ENCODE assay signal across 18 cellular contexts in the genomic region with DNA sequence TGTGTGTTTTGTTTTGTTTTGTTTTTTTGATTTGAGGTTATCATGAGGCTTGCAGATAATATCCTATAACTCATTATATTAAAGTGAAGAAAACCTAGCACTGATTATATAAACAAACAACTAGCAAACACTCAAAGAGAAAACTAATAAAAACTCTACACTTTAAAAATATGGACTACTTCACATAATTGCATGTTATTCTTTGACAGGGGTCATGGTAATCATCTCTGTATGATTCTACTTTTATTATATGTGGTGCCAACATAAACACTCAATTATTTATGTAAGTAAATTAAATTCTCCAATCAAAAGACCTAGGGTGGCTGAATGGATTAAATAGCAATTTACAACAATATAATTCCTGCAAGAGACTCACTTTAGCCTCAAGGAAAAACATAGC. TPM values are rescaled to one million over a fixed set of nuclear protein-coding genes. Genes with fewer than 3 reads are reported as not detected.
A peak's percentile ranks its signal among the peaks of the same experiment; 100 is the strongest.
DNase-seq lines count a peak whose midpoint lies in the region; ATAC-seq, FAIRE-seq and TF ChIP-seq lines count a peak whose summit lies in the region.
"Had no signal": no experiment of that assay in that cellular context is flagged by ENCODE, and none has a peak within 500 bp of the region (broad histone marks: within the 10 kb centered on the region; RNA-seq: fewer than 3 reads in every experiment).

No MANE protein-coding gene starts in this region.

- peak; percentile 56 for FAIRE-seq in G401.6 (lab: Jason Lieb, UNC)
- FAIRE-seq: A204.1, D721Med had no signal

- no peaks in the 10 kb centered on the region for H3K36me3 ChIP-seq in HEK293 (ENCODE audit: control insufficient read depth in 2 of 2, insufficient read depth in 1 of 2, low read length in 2 of 2)
- H3K36me3 ChIP-seq in left lung: no peaks in the 10 kb centered on the region
- no peaks in the 10 kb centered on the region for H3K36me3 ChIP-seq in testis (ENCODE audit: low read depth, missing control alignments)
- H3K36me3 ChIP-seq: BE2C had no signal

- H3K27ac ChIP-seq in HEK293 (ENCODE audit: extremely low read depth, low read depth, low read length) (no peak overlapping the region), left lung (no peak overlapping the region), testis (no peak overlapping the region)

- no peaks in the 10 kb centered on the region for H3K9me3 ChIP-seq in HEK293 (ENCODE audit: control insufficient read depth, insufficient read depth, low read depth, low read length)
- H3K9me3 ChIP-seq in left lung: no peaks in the 10 kb centered on the region
- H3K9me3 ChIP-seq in testis: no peaks in the 10 kb centered on the region
- H3K9me3 ChIP-seq: BE2C had no signal

- CTCF ChIA-PET in HEK293 (lab: Yijun Ruan, JAX): no interaction called here

- no peak for TF ChIP-seq POLR2A in testis (IDR thresholded peaks at IDR 0.05)

- H3K4me1 ChIP-seq in HEK293 (ENCODE audit: control insufficient read depth, insufficient read depth, low read length): peaks cover 4% of the 10 kb centered on the region; the same call in 1 of the 2 replicates
- no peaks in the 10 kb centered on the region for H3K4me1 ChIP-seq in left lung
- H3K4me1 ChIP-seq in testis: no peaks in the 10 kb centered on the region
- H3K4me1 ChIP-seq: BE2C, Caco-2 had no signal

- intact Hi-C loops in left lung (cut with DNase I): no loop called here
- intact Hi-C loops in testis (cut with DNase I; ENCODE audit: low total_unique reads): no loop called here

- POLR2A ChIA-PET in HEK293 (lab: Yijun Ruan, JAX): no interaction called here

- TF ChIP-seq CTCF in HEK293 (tag by site-specific recombination; IDR thresholded peaks at IDR 0.05) (no peak), left lung (IDR thresholded peaks at IDR 0.05) (no peak), testis (IDR thresholded peaks at IDR 0.05) (no peak)

- DNase-seq in NCI-H69 (lab: John Stamatoyannopoulos, UW) (peak; percentile 27), putamen (ENCODE audit: low spot score) (no peak), left lung (no peak), testis (no peak)
- DNase-seq: ACHN; BE2C; C1 segment of cervical spinal cord; Caco-2; CD4-positive, CD25-positive, alpha-beta regulatory T cell; CD8-positive, alpha-beta memory T cell; DMS79; GF-D8; GOT3; H9 had no signal

- H3K4me3 ChIP-seq in HEK293 (ENCODE audit: low read depth, low read length) (no peak overlapping the region), left lung (no peak overlapping the region), testis (no peak overlapping the region)

- no peak for ATAC-seq in left lung

- no peaks in the 10 kb centered on the region for H3K27me3 ChIP-seq in left lung
- H3K27me3 ChIP-seq in testis: no peaks in the 10 kb centered on the region
- H3K27me3 ChIP-seq: BE2C had no signal

TF ChIP-seq in HEK293, 187 proteins besides CTCF, POLR2A, EP300 and RAD21 (continues in another document):
- TF ChIP-seq ZNF664 (tag by site-specific recombination; IDR thresholded peaks at IDR 0.05) (no peak), OSR2 (tag by site-specific recombination; IDR thresholded peaks at IDR 0.05) (peak; percentile 45), ZNF768 (tag by site-specific recombination; IDR thresholded peaks at IDR 0.05) (no peak), ZNF600 (tag by site-specific recombination; IDR thresholded peaks at IDR 0.05) (no peak), YY2 (tag by site-specific recombination; IDR thresholded peaks at IDR 0.05) (no peak), ZNF585B (tag by site-specific recombination; IDR thresholded peaks at IDR 0.05) (no peak), ZXDB (tag by site-specific recombination; IDR thresholded peaks at IDR 0.05) (no peak), KLF1 (tag by site-specific recombination; IDR thresholded peaks at IDR 0.05) (no peak), ZNF837 (tag by site-specific recombination; IDR thresholded peaks at IDR 0.05) (no peak), ZNF157 (tag by site-specific recombination; IDR thresholded peaks at IDR 0.05) (no peak), SP7 (tag by site-specific recombination; IDR thresholded peaks at IDR 0.05) (peak; percentile 23; the same call in 1 of the 2 replicates), ZNF626 (tag by site-specific recombination; IDR thresholded peaks at IDR 0.05) (no peak), ZNF501 (tag by site-specific recombination; IDR thresholded peaks at IDR 0.05) (no peak), MYNN (tag by site-specific recombination; IDR thresholded peaks at IDR 0.05; ENCODE audit: borderline replicate concordance) (no peak)
- TF ChIP-seq, protein P1, sequence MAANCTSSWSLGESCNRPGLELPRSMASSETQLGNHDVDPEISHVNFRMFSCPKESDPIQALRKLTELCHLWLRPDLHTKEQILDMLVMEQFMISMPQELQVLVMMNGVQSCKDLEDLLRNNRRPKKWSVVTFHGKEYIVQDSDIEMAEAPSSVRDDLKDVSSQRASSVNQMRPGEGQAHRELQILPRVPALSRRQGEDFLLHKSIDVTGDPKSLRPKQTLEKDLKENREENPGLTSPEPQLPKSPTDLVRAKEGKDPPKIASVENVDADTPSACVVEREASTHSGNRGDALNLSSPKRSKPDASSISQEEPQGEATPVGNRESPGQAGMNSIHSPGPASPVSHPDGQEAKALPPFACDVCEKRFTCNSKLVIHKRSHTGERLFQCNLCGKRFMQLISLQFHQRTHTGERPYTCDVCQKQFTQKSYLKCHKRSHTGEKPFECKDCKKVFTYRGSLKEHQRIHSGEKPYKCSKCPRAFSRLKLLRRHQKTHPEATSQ (tag by site-specific recombination; IDR thresholded peaks at IDR 0.05): no peak
- TF ChIP-seq, protein P2, sequence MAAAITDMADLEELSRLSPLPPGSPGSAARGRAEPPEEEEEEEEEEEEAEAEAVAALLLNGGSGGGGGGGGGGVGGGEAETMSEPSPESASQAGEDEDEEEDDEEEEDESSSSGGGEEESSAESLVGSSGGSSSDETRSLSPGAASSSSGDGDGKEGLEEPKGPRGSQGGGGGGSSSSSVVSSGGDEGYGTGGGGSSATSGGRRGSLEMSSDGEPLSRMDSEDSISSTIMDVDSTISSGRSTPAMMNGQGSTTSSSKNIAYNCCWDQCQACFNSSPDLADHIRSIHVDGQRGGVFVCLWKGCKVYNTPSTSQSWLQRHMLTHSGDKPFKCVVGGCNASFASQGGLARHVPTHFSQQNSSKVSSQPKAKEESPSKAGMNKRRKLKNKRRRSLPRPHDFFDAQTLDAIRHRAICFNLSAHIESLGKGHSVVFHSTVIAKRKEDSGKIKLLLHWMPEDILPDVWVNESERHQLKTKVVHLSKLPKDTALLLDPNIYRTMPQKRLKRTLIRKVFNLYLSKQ (tag by site-specific recombination; IDR thresholded peaks at IDR 0.05; ENCODE audit: borderline replicate concordance): no peak
- TF ChIP-seq, protein P3, sequence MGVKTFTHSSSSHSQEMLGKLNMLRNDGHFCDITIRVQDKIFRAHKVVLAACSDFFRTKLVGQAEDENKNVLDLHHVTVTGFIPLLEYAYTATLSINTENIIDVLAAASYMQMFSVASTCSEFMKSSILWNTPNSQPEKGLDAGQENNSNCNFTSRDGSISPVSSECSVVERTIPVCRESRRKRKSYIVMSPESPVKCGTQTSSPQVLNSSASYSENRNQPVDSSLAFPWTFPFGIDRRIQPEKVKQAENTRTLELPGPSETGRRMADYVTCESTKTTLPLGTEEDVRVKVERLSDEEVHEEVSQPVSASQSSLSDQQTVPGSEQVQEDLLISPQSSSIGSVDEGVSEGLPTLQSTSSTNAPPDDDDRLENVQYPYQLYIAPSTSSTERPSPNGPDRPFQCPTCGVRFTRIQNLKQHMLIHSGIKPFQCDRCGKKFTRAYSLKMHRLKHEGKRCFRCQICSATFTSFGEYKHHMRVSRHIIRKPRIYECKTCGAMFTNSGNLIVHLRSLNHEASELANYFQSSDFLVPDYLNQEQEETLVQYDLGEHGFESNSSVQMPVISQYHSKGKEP (tag by site-specific recombination; IDR thresholded peaks at IDR 0.05): no peak
- TF ChIP-seq, protein P4, sequence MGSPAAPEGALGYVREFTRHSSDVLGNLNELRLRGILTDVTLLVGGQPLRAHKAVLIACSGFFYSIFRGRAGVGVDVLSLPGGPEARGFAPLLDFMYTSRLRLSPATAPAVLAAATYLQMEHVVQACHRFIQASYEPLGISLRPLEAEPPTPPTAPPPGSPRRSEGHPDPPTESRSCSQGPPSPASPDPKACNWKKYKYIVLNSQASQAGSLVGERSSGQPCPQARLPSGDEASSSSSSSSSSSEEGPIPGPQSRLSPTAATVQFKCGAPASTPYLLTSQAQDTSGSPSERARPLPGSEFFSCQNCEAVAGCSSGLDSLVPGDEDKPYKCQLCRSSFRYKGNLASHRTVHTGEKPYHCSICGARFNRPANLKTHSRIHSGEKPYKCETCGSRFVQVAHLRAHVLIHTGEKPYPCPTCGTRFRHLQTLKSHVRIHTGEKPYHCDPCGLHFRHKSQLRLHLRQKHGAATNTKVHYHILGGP (tag by site-specific recombination; IDR thresholded peaks at IDR 0.05): peak; percentile 75
- TF ChIP-seq, protein P5, sequence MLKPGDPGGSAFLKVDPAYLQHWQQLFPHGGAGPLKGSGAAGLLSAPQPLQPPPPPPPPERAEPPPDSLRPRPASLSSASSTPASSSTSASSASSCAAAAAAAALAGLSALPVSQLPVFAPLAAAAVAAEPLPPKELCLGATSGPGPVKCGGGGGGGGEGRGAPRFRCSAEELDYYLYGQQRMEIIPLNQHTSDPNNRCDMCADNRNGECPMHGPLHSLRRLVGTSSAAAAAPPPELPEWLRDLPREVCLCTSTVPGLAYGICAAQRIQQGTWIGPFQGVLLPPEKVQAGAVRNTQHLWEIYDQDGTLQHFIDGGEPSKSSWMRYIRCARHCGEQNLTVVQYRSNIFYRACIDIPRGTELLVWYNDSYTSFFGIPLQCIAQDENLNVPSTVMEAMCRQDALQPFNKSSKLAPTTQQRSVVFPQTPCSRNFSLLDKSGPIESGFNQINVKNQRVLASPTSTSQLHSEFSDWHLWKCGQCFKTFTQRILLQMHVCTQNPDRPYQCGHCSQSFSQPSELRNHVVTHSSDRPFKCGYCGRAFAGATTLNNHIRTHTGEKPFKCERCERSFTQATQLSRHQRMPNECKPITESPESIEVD (tag by site-specific recombination; IDR thresholded peaks at IDR 0.05): peak; percentile 73

RNA-seq across cellular contexts. Expression of a gene that starts 44.6 kb away (rescaled TPM):
- total RNA-seq in left lung (10 to 100 TPM; 29.1 to 50.7 TPM), testis (10 to 100 TPM in 1 of 2 donors, 1 to 10 TPM in 1; 7.2 to 10.1 TPM)
- polyA plus RNA-seq in testis (ENCODE audit: insufficient read depth, low read depth, low replicate concordance): 11.0 TPM
- total RNA-seq: CD4-positive, CD25-positive, alpha-beta regulatory T cell; CD8-positive, alpha-beta memory T cell had no signal
- polyA plus RNA-seq: CD4-positive, CD25-positive, alpha-beta regulatory T cell; CD8-positive, alpha-beta memory T cell had no signal
